Comparison of ENCODE assay signal across 6 cellular contexts in the genomic region with DNA sequence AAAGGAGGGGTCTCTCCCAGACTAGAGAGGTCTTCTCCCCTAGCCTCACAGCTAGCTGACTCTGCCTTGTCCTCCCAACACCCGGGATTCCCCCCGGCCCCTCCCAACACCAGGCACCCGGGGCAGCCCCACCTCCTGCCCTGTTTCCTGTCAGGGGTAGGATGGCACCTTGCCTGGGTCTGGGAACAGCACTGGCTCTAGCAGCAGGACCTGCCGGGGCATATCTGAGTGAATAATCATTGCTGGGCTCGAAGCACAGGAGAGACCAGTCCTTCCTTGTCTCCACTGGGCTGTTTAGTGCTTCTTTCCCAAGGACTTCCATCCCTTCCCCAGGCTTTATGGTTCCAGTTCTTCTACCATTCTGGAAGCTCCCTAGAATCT. TPM values are rescaled to one million over a fixed set of nuclear protein-coding genes. Genes with fewer than 3 reads are reported as not detected.
DNase-seq lines count a peak whose midpoint lies in the region; ATAC-seq and TF ChIP-seq lines count a peak whose summit lies in the region.

No MANE protein-coding gene starts in this region.

- intact Hi-C loops in psoas muscle (cut with DNase I), result no loop called here
- intact Hi-C loops in activated CD4-positive, alpha-beta T cell treated with anti-CD3 and anti-CD28 coated beads for 36 hours (cut with DNase I, micrococcal nuclease), result no loop called here

- TF ChIP-seq CTCF in LNCaP clone FGC (IDR thresholded peaks at IDR 0.05; ENCODE audit: control insufficient read depth, extremely low read depth, insufficient read depth) (no peak), gastroesophageal sphincter (IDR thresholded peaks at IDR 0.05) (no peak), psoas muscle (IDR thresholded peaks at IDR 0.05) (no peak)

- peaks cover 14% of the 10 kb centered on the region for H3K4me1 Mint-ChIP-seq in activated CD4-positive, alpha-beta T cell treated with anti-CD3 and anti-CD28 coated beads for 36 hours

- H3K9me3 ChIP-seq in gastroesophageal sphincter, result no peaks in the 10 kb centered on the region
- no peaks in the 10 kb centered on the region for H3K9me3 ChIP-seq in psoas muscle

- DNase-seq in LNCaP clone FGC (ENCODE audit: low read depth) (peak; percentile 17), psoas muscle (peak; percentile 37 to 71), DMS 273 treated with DMSO at 0.1 percent for 48 hours (lab: John Stamatoyannopoulos, UW) (no peak)
- DNase-seq in activated CD4-positive, alpha-beta T cell treated with anti-CD3 and anti-CD28 coated beads for 36 hours, result no peak

- H3K4me1 ChIP-seq in gastroesophageal sphincter (peaks cover 0 to 38% (median 9%) of the 10 kb centered on the region in 3 donors), psoas muscle (peaks cover 12% of the 10 kb centered on the region)

- no peak overlapping the region for H3K27ac Mint-ChIP-seq in activated CD4-positive, alpha-beta T cell treated with anti-CD3 and anti-CD28 coated beads for 36 hours

- CTCF ChIA-PET in activated CD4-positive, alpha-beta T cell treated with anti-CD3 and anti-CD28 coated beads for 36 hours (lab: Charles Lee), result no interaction called here

- peaks cover 0 to 15% of the 10 kb centered on the region in 2 donors for H3K36me3 ChIP-seq in gastroesophageal sphincter
- no peaks in the 10 kb centered on the region for H3K36me3 ChIP-seq in psoas muscle (ENCODE audit: insufficient read depth in 1 of 2, low read depth in 1 of 2)

- H3K9me3 Mint-ChIP-seq in activated CD4-positive, alpha-beta T cell treated with anti-CD3 and anti-CD28 coated beads for 36 hours (ENCODE audit: low read depth), result no peaks in the 10 kb centered on the region

- no peak for TF ChIP-seq EP300 in gastroesophageal sphincter (IDR thresholded peaks at IDR 0.05)

- H3K27ac ChIP-seq in gastroesophageal sphincter, result peak overlapping the region in 3 of 4 donors; percentile 49 to 67 (median 55)
- peak overlapping the region; percentile 65 for H3K27ac ChIP-seq in psoas muscle

- H3K36me3 Mint-ChIP-seq in activated CD4-positive, alpha-beta T cell treated with anti-CD3 and anti-CD28 coated beads for 36 hours (ENCODE audit: low read depth), result peaks cover 9% of the 10 kb centered on the region

- H3K27me3 ChIP-seq in gastroesophageal sphincter (no peaks in the 10 kb centered on the region), psoas muscle (ENCODE audit: insufficient read depth in 3 of 3, low read length in 2 of 3) (no peaks in the 10 kb centered on the region)

- POLR2A ChIA-PET in activated CD4-positive, alpha-beta T cell treated with anti-CD3 and anti-CD28 coated beads for 36 hours (lab: Charles Lee), result no interaction called here

- TF ChIP-seq POLR2A in gastroesophageal sphincter (IDR thresholded peaks at IDR 0.05), result no peak

- H3K27me3 Mint-ChIP-seq in activated CD4-positive, alpha-beta T cell treated with anti-CD3 and anti-CD28 coated beads for 36 hours, result no peaks in the 10 kb centered on the region

- no peak overlapping the region for H3K4me3 ChIP-seq in LNCaP clone FGC (ENCODE audit: low read depth, low read length)
- H3K4me3 ChIP-seq in gastroesophageal sphincter, result peak overlapping the region in 1 of 2 donors; percentile 10
- peak overlapping the region; percentile 32 for H3K4me3 ChIP-seq in psoas muscle

- WGBS in gastroesophageal sphincter (ENCODE audit: low coverage in 1 of 2), 2 donors, result 0% methylated on average over 2 of the region's 5 CpGs; no CpG with 5 or more reads in 1 of the 2 donors
- 13 to 34% (median 21%) methylated on average over 5 of the region's 5 CpGs for WGBS in psoas muscle, 3 donors

- peak; percentile 52 for ATAC-seq in gastroesophageal sphincter
- peak; percentile 76 to 90 (median 88) for ATAC-seq in psoas muscle
- no peak for ATAC-seq in HG03439 (IDR thresholded peaks at IDR 0.05; ENCODE audit: unreplicated experiment)
- ATAC-seq in activated CD4-positive, alpha-beta T cell treated with anti-CD3 and anti-CD28 coated beads for 36 hours, result no peak

- H3K4me3 Mint-ChIP-seq in activated CD4-positive, alpha-beta T cell treated with anti-CD3 and anti-CD28 coated beads for 36 hours, result no peak overlapping the region

RNA-seq across cellular contexts. Expression of a gene that starts 25.7 kb away (rescaled TPM):
- total RNA-seq in gastroesophageal sphincter (10 to 100 TPM; 29.3 to 48.6 (median 46.4) TPM), psoas muscle (10 to 100 TPM; 15.8 to 23.8 (median 20.8) TPM)
- polyA plus RNA-seq in psoas muscle, result 10 to 100 TPM in 2 of 3 donors, 1 to 10 TPM in 1; 8.9 to 19.2 (median 14.2) TPM
- total RNA-seq in activated CD4-positive, alpha-beta T cell treated with anti-CD3 and anti-CD28 coated beads for 36 hours, result 10 to 100 TPM; 48.2 to 57.7 TPM

RNA-seq across cellular contexts. Expression of a gene that starts 40.5 kb away (rescaled TPM):
- total RNA-seq in gastroesophageal sphincter (under 1 TPM; 0.30 to 0.81 (median 0.68) TPM), psoas muscle (under 1 TPM in 2 of 4 donors, not detected in 2; 0.20 to 0.30 TPM)
- under 1 TPM; 0.01 to 0.10 (median 0.03) TPM for polyA plus RNA-seq in psoas muscle
- total RNA-seq in activated CD4-positive, alpha-beta T cell treated with anti-CD3 and anti-CD28 coated beads for 36 hours, result 1 to 10 TPM; 2.6 to 2.8 TPM

RNA-seq across cellular contexts. Expression of a gene that starts 44.0 kb away (rescaled TPM):
- under 1 TPM in 2 of 4 donors, not detected in 2; 0.23 to 0.67 TPM for total RNA-seq in gastroesophageal sphincter
- total RNA-seq in psoas muscle, result 1 to 10 TPM in 1 of 4 donors, under 1 TPM in 3; 0.19 to 1.1 (median 0.28) TPM
- under 1 TPM; 0.16 to 0.70 (median 0.56) TPM for polyA plus RNA-seq in psoas muscle
- under 1 TPM; 0.59 to 0.84 TPM for total RNA-seq in activated CD4-positive, alpha-beta T cell treated with anti-CD3 and anti-CD28 coated beads for 36 hours

RNA-seq across cellular contexts. Expression of a gene that starts 51.9 kb away (rescaled TPM):
- 10 to 100 TPM; 10.2 to 21.3 (median 15.7) TPM for total RNA-seq in gastroesophageal sphincter
- total RNA-seq in psoas muscle, result 1 to 10 TPM; 3.7 to 7.5 (median 4.3) TPM
- polyA plus RNA-seq in psoas muscle, result 1 to 10 TPM; 2.4 to 4.2 (median 3.0) TPM
- total RNA-seq in activated CD4-positive, alpha-beta T cell treated with anti-CD3 and anti-CD28 coated beads for 36 hours, result 10 to 100 TPM; 12.3 to 14.1 TPM

Comparison
In these comparisons a context has a peak if more than half of its experiments do, and no peak if none do; other contexts are left out.
1. DNase-seq: peak in LNCaP clone FGC (single experiment) and psoas muscle (2 of 2); none in DMS 273 treated with DMSO at 0.1 percent for 48 hours (single experiment) and activated CD4-positive, alpha-beta T cell treated with anti-CD3 and anti-CD28 coated beads for 36 hours (single experiment).
2. ATAC-seq: peak in gastroesophageal sphincter (single experiment) and psoas muscle (4 of 4); none in HG03439 (single experiment) and activated CD4-positive, alpha-beta T cell treated with anti-CD3 and anti-CD28 coated beads for 36 hours (single experiment).